In the genomic region with DNA sequence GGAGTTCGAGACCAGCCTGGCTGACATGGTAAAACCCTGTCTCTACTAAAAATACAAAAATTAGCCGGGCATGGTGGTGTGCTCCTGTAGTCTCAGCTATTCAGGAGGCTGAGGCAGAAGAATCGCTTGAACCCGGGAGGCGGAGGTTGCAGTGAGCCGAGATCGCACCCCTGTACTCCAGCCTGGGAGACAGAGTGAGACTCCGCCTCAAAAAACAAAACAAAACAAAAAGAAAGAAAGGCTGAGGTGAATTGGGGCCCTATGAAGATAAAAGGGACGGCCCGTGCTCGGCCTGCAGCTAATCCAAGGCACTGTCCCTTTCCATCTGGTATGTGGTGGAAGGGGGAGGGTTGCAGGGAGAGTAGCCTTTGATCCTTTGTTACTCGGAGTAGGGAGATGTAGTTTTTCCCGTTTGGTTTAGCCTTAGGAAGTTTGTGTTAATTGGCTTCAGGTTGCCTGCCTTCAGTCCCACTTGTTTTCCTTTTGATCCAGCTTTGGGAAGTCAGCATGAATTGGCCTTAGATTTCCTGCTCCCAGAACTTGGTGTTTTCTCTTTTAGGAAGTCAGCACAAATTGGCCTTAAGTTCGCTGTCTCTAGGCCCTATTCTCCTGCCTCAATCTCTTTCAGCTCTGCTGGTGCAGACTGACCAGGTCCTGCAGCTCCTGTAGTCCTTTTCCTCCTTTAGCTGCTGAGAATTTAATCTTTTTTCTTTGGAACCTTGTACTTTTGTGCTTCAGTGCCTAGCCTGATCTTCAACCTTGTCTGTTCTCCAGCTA, we compare ENCODE assay signal across 2 cellular contexts.
TF ChIP-seq lines count a peak whose summit lies in the region.

No MANE protein-coding gene starts in this region.

TF ChIP-seq in WTC11, 78 proteins besides CTCF, POLR2A, EP300 and RAD21:
- TF ChIP-seq, protein P1, sequence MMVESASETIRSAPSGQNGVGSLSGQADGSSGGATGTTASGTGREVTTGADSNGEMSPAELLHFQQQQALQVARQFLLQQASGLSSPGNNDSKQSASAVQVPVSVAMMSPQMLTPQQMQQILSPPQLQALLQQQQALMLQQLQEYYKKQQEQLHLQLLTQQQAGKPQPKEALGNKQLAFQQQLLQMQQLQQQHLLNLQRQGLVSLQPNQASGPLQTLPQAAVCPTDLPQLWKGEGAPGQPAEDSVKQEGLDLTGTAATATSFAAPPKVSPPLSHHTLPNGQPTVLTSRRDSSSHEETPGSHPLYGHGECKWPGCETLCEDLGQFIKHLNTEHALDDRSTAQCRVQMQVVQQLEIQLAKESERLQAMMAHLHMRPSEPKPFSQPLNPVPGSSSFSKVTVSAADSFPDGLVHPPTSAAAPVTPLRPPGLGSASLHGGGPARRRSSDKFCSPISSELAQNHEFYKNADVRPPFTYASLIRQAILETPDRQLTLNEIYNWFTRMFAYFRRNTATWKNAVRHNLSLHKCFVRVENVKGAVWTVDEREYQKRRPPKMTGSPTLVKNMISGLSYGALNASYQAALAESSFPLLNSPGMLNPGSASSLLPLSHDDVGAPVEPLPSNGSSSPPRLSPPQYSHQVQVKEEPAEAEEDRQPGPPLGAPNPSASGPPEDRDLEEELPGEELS (CRISPR knock-in tag; IDR thresholded peaks at IDR 0.05): no peak
- peak; percentile 42; the same call in 1 of the 2 replicates for TF ChIP-seq JAZF1 (CRISPR knock-in tag; IDR thresholded peaks at IDR 0.05)
- peak; percentile 55; the same call in 1 of the 2 replicates for TF ChIP-seq TEAD1 (CRISPR knock-in tag; IDR thresholded peaks at IDR 0.05)

TF ChIP-seq in SK-N-SH, 30 proteins besides CTCF, POLR2A, EP300 and RAD21:
- TF ChIP-seq RCOR1 (IDR thresholded peaks at IDR 0.05; ENCODE audit: low read length): no peak
- no peak for TF ChIP-seq TCF12 (IDR thresholded peaks at IDR 0.05)
- TF ChIP-seq SIN3A (IDR thresholded peaks at IDR 0.05; ENCODE audit: borderline replicate concordance, low read depth, low read length): no peak
- no peak for TF ChIP-seq ELF1 (IDR thresholded peaks at IDR 0.05)
- TF ChIP-seq RXRA (IDR thresholded peaks at IDR 0.05; ENCODE audit: borderline replicate concordance, low read depth): no peak
- no peak for TF ChIP-seq YY1 (IDR thresholded peaks at IDR 0.05; ENCODE audit: low read depth)
TF ChIP-seq in SK-N-SH: peak in this region for 0.
